ENCODE assay signal across 37 cellular contexts in the genomic region with DNA sequence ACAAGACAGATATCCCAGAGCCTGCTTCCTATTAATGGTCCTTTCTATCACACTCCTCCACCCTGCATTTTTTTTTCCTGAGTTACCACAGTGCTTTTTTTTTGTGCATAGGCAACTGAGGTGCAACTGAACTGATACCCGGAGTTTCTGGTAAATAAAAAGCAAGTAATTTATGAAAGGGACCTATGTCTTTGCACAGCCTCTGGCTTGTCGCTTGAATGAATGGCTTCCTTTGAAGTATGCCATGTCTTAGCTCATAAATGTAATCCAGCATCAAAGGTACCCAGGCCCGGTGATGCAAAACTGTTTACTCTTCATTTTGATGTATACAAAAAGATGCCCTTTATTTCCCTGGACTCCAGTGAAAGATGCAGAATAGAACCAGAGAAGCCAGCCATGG. TPM values are rescaled to one million over a fixed set of nuclear protein-coding genes. Genes with fewer than 3 reads are reported as not detected.
"Had no signal": no experiment of that assay in that cellular context is flagged by ENCODE, and none has a peak within 500 bp of the region (broad histone marks: within the 10 kb centered on the region; RNA-seq: fewer than 3 reads in every experiment).

No MANE protein-coding gene starts in this region.

- H3K4me3 Mint-ChIP-seq: activated B cell treated with CpG ODN at 0.5 μM for 24 hours; activated CD4-positive, alpha-beta memory T cell treated with anti-CD3 and anti-CD28 coated beads for 36 hours; activated CD4-positive, alpha-beta T cell treated with anti-CD3 and anti-CD28 coated beads, Interleukin-2, amount 10 ng/mL, durations not matched to agents 24 days and 14 days; activated CD8-positive, alpha-beta T cell treated with anti-CD3 and anti-CD28 coated beads for 36 hours; activated naive CD4-positive, alpha-beta T cell treated with anti-CD3 and anti-CD28 coated beads for 36 hours; activated naive CD8-positive, alpha-beta T cell treated with anti-CD3 and anti-CD28 coated beads for 36 hours; activated T-cell treated with anti-CD3 and anti-CD28 coated beads, Interleukin-2, amount 50 U/mL, for 4 hours; activated T-cell treated with anti-CD3 and anti-CD28 coated beads, Interleukin-2, amount 50 U/mL, for 72 hours; activated T-helper 1 cell treated with anti-CD3 and anti-CD28 coated beads, Interleukin-12 subunit alpha, Interleukin-12 subunit beta, Interleukin-2, Interleukin-4 antibody, amounts not matched to agents 30 ng/mL and 10 ng/mL and 1 ng/mL, durations not matched to agents 14 hours and 24 hours and 36 hours; activated T-helper 17 cell treated with anti-CD3 and anti-CD28 coated beads, Interleukin-2, amount 50 U/mL, for 72 hours; brain; T-helper 1 cell treated with Interleukin-12 subunit alpha and Interleukin-12 subunit beta and Interleukin-4 antibody, amounts not matched to agents 30 μg/mL and 1 μg/mL, for 36 hours; T-helper 2 cell treated with Interferon-gamma antibody and Interleukin-4, amounts not matched to agents 5 μg/mL and 100 μg/mL, for 36 hours had no signal

- H3K4me1 ChIP-seq: ascending aorta had no signal

- ATAC-seq: activated CD8-positive, alpha-beta T cell treated with anti-CD3 and anti-CD28 coated beads for 36 hours; activated naive CD4-positive, alpha-beta T cell treated with anti-CD3 and anti-CD28 coated beads, Interleukin-2, amount 50 U/mL, for 72 hours; activated T-cell treated with anti-CD3 and anti-CD28 coated beads, Interleukin-2, amount 50 U/mL, for 4 hours; activated T-cell treated with anti-CD3 and anti-CD28 coated beads, Interleukin-2, amount 50 U/mL, for 72 hours; activated T-helper 17 cell treated with anti-CD3 and anti-CD28 coated beads, Interleukin-2, amount 50 U/mL, for 72 hours had no signal

- H3K36me3 ChIP-seq: ascending aorta had no signal

- DNase-seq: activated B cell treated with CpG ODN at 0.5 μM for 24 hours; activated CD4-positive, alpha-beta memory T cell treated with anti-CD3 and anti-CD28 coated beads for 36 hours; activated CD4-positive, alpha-beta T cell treated with anti-CD3 and anti-CD28 coated beads for 4 hours; activated CD4-positive, alpha-beta T cell treated with anti-CD3 and anti-CD28 coated beads, Interleukin-2, amount 10 ng/mL, durations not matched to agents 24 days and 14 days; activated CD4-positive, alpha-beta T cell treated with anti-CD3 and anti-CD28 coated beads, Interleukin-2, amount 50 U/mL, for 1 hour; activated CD4-positive, alpha-beta T cell treated with anti-CD3 and anti-CD28 coated beads, Interleukin-2, amount 50 U/mL, for 4 hours; activated CD4-positive, CD25-positive, alpha-beta regulatory T cell treated with anti-CD3 and anti-CD28 coated beads, Interleukin-2, amount 50 U/mL, for 72 hours; activated CD8-positive, alpha-beta memory T cell treated with anti-CD3 and anti-CD28 coated beads, Interleukin-2, amount 50 U/mL, for 4 hours; activated CD8-positive, alpha-beta T cell treated with anti-CD3 and anti-CD28 coated beads for 36 hours; activated effector memory CD4-positive, alpha-beta T cell treated with anti-CD3 and anti-CD28 coated beads, Interleukin-2, amount 50 U/mL, for 16 hours; activated gamma-delta T cell treated with Interleukin-2 at 50 U/mL for 16 hours; activated naive CD4-positive, alpha-beta T cell; activated naive CD4-positive, alpha-beta T cell treated with anti-CD3 and anti-CD28 coated beads for 36 hours; activated naive CD4-positive, alpha-beta T cell treated with anti-CD3 and anti-CD28 coated beads, Interleukin-2, amount 50 U/mL, for 16 hours; activated naive CD8-positive, alpha-beta T cell treated with anti-CD3 and anti-CD28 coated beads for 36 hours; activated T-cell treated with anti-CD3 and anti-CD28 coated beads for 4 hours; activated T-cell treated with anti-CD3 and anti-CD28 coated beads, Interleukin-2, amount 50 U/mL, for 1 hour; activated T-cell treated with anti-CD3 and anti-CD28 coated beads, Interleukin-2, amount 50 U/mL, for 4 hours; activated T-cell treated with anti-CD3 and anti-CD28 coated beads, Interleukin-2, amount 50 U/mL, for 72 hours; amygdala; anterior cingulate cortex; central memory CD4-positive, alpha-beta T cell; T-helper 1 cell; T-helper 2 cell; T-helper 9 cell had no signal

- H3K9me3 ChIP-seq: ascending aorta had no signal

- H3K27me3 ChIP-seq: ascending aorta had no signal

- H3K9me3 Mint-ChIP-seq: activated B cell treated with CpG ODN at 0.5 μM for 24 hours; activated CD4-positive, alpha-beta memory T cell treated with anti-CD3 and anti-CD28 coated beads for 36 hours; activated CD4-positive, alpha-beta T cell treated with anti-CD3 and anti-CD28 coated beads, Interleukin-2, amount 10 ng/mL, durations not matched to agents 24 days and 14 days; activated CD8-positive, alpha-beta T cell treated with anti-CD3 and anti-CD28 coated beads for 36 hours; activated naive CD4-positive, alpha-beta T cell treated with anti-CD3 and anti-CD28 coated beads for 36 hours; activated naive CD4-positive, alpha-beta T cell treated with anti-CD3 and anti-CD28 coated beads, Interleukin-2, amount 50 U/mL, for 72 hours; activated naive CD8-positive, alpha-beta T cell treated with anti-CD3 and anti-CD28 coated beads for 36 hours; activated T-cell treated with anti-CD3 and anti-CD28 coated beads, Interleukin-2, amount 50 U/mL, for 4 hours; activated T-cell treated with anti-CD3 and anti-CD28 coated beads, Interleukin-2, amount 50 U/mL, for 72 hours; activated T-helper 1 cell treated with anti-CD3 and anti-CD28 coated beads, Interleukin-12 subunit alpha, Interleukin-12 subunit beta, Interleukin-2, Interleukin-4 antibody, amounts not matched to agents 30 ng/mL and 10 ng/mL and 1 ng/mL, durations not matched to agents 14 hours and 24 hours and 36 hours; activated T-helper 17 cell treated with anti-CD3 and anti-CD28 coated beads, Interleukin-2, amount 50 U/mL, for 72 hours; T-helper 1 cell treated with Interleukin-12 subunit alpha and Interleukin-12 subunit beta and Interleukin-4 antibody, amounts not matched to agents 30 μg/mL and 1 μg/mL, for 36 hours; T-helper 2 cell treated with Interferon-gamma antibody and Interleukin-4, amounts not matched to agents 5 μg/mL and 100 μg/mL, for 36 hours had no signal

- H3K4me1 Mint-ChIP-seq: activated naive CD8-positive, alpha-beta T cell treated with anti-CD3 and anti-CD28 coated beads for 36 hours; activated T-helper 17 cell treated with anti-CD3 and anti-CD28 coated beads, Interleukin-2, amount 50 U/mL, for 72 hours had no signal

- H3K27ac ChIP-seq: ascending aorta, VCaP had no signal

- H3K4me3 ChIP-seq: ascending aorta had no signal

- H3K27ac Mint-ChIP-seq: activated B cell treated with CpG ODN at 0.5 μM for 24 hours; activated CD4-positive, alpha-beta memory T cell treated with anti-CD3 and anti-CD28 coated beads for 36 hours; activated CD4-positive, alpha-beta T cell treated with anti-CD3 and anti-CD28 coated beads, Interleukin-2, amount 10 ng/mL, durations not matched to agents 24 days and 14 days; activated CD8-positive, alpha-beta T cell treated with anti-CD3 and anti-CD28 coated beads for 36 hours; activated naive CD4-positive, alpha-beta T cell treated with anti-CD3 and anti-CD28 coated beads for 36 hours; activated naive CD4-positive, alpha-beta T cell treated with anti-CD3 and anti-CD28 coated beads, Interleukin-2, amount 50 U/mL, for 72 hours; activated naive CD8-positive, alpha-beta T cell treated with anti-CD3 and anti-CD28 coated beads for 36 hours; activated T-cell treated with anti-CD3 and anti-CD28 coated beads, Interleukin-2, amount 50 U/mL, for 72 hours; activated T-helper 1 cell treated with anti-CD3 and anti-CD28 coated beads, Interleukin-12 subunit alpha, Interleukin-12 subunit beta, Interleukin-2, Interleukin-4 antibody, amounts not matched to agents 30 ng/mL and 10 ng/mL and 1 ng/mL, durations not matched to agents 14 hours and 24 hours and 36 hours; activated T-helper 17 cell treated with anti-CD3 and anti-CD28 coated beads, Interleukin-2, amount 50 U/mL, for 72 hours; brain; T-helper 1 cell treated with Interleukin-12 subunit alpha and Interleukin-12 subunit beta and Interleukin-4 antibody, amounts not matched to agents 30 μg/mL and 1 μg/mL, for 36 hours; T-helper 2 cell treated with Interferon-gamma antibody and Interleukin-4, amounts not matched to agents 5 μg/mL and 100 μg/mL, for 36 hours had no signal

- FAIRE-seq: TTC549 had no signal

- H3K36me3 Mint-ChIP-seq: activated CD4-positive, alpha-beta memory T cell treated with anti-CD3 and anti-CD28 coated beads for 36 hours; activated naive CD4-positive, alpha-beta T cell treated with anti-CD3 and anti-CD28 coated beads, Interleukin-2, amount 50 U/mL, for 72 hours; activated naive CD8-positive, alpha-beta T cell treated with anti-CD3 and anti-CD28 coated beads for 36 hours; brain had no signal

RNA-seq across cellular contexts. Expression of a gene that starts 31.8 kb away (rescaled TPM):
- total RNA-seq: activated B cell treated with CpG ODN at 0.5 μM for 24 hours; activated CD4-positive, alpha-beta memory T cell treated with anti-CD3 and anti-CD28 coated beads for 36 hours; activated CD4-positive, alpha-beta T cell treated with anti-CD3 and anti-CD28 coated beads, Interleukin-2, amount 10 ng/mL, durations not matched to agents 24 days and 14 days; activated CD8-positive, alpha-beta memory T cell treated with anti-CD3 and anti-CD28 coated beads for 36 hours; activated CD8-positive, alpha-beta T cell treated with anti-CD3 and anti-CD28 coated beads for 36 hours; activated naive CD4-positive, alpha-beta T cell treated with anti-CD3 and anti-CD28 coated beads for 36 hours; activated naive CD4-positive, alpha-beta T cell treated with anti-CD3 and anti-CD28 coated beads, Interleukin-2, amount 50 U/mL, for 72 hours; activated naive CD8-positive, alpha-beta T cell treated with anti-CD3 and anti-CD28 coated beads for 36 hours; activated T-cell treated with anti-CD3 and anti-CD28 coated beads, Interleukin-2, amount 50 U/mL, for 4 hours; activated T-cell treated with anti-CD3 and anti-CD28 coated beads, Interleukin-2, amount 50 U/mL, for 72 hours; activated T-helper 1 cell treated with anti-CD3 and anti-CD28 coated beads, Interleukin-12 subunit alpha, Interleukin-12 subunit beta, Interleukin-2, Interleukin-4 antibody, amounts not matched to agents 30 ng/mL and 10 ng/mL and 1 ng/mL, durations not matched to agents 14 hours and 24 hours and 36 hours; activated T-helper 17 cell treated with anti-CD3 and anti-CD28 coated beads, Interleukin-2, amount 50 U/mL, for 72 hours; ascending aorta; cardiac septum had no signal
- polyA plus RNA-seq: adipose tissue had no signal
